In genomic region chr3:131582438-131582837, GRCh38 we compare ENCODE assay signal across 16 cellular contexts.
DNase-seq lines count a peak whose midpoint lies in the region; TF ChIP-seq lines count a peak whose summit lies in the region.
"Had no signal": no experiment of that assay in that cellular context is flagged by ENCODE, and none has a peak within 500 bp of the region (broad histone marks: within the 10 kb centered on the region; RNA-seq: fewer than 3 reads in every experiment).

No MANE protein-coding gene starts in this region.

- no peak overlapping the region for H3K4me3 ChIP-seq in breast epithelium
- no peak overlapping the region for H3K4me3 ChIP-seq in testis
- H3K4me3 ChIP-seq: BLaER1 treated with 17β-estradiol and CSF1 and Interleukin-3, amounts not matched to agents 10 nM and 100 nM; GM23338 had no signal

- H3K4me1 ChIP-seq in breast epithelium: no peaks in the 10 kb centered on the region
- H3K4me1 ChIP-seq in testis: no peaks in the 10 kb centered on the region
- H3K4me1 ChIP-seq: BLaER1 treated with 17β-estradiol and CSF1 and Interleukin-3, amounts not matched to agents 10 nM and 100 nM had no signal

- H3K27ac ChIP-seq in breast epithelium (no peak overlapping the region), testis (no peak overlapping the region)
- H3K27ac ChIP-seq: BLaER1 treated with 17β-estradiol and CSF1 and Interleukin-3, amounts not matched to agents 10 nM and 100 nM had no signal

- intact Hi-C loops in MCF 10A (cut with micrococcal nuclease) (no loop called here), breast epithelium (cut with DNase I; ENCODE audit: low total_unique reads) (no loop called here), testis (cut with DNase I; ENCODE audit: low total_unique reads) (no loop called here)
- intact Hi-C loops in activated naive CD4-positive, alpha-beta T cell treated with anti-CD3 and anti-CD28 coated beads for 36 hours (cut with micrococcal nuclease): no loop called here

- TF ChIP-seq POLR2A in breast epithelium (IDR thresholded peaks at IDR 0.05): no peak
- no peak for TF ChIP-seq POLR2A in erythroblast (IDR thresholded peaks at IDR 0.05; ENCODE audit: low read length)
- TF ChIP-seq POLR2A in testis (IDR thresholded peaks at IDR 0.05): no peak

- no peaks in the 10 kb centered on the region for H3K9me3 ChIP-seq in breast epithelium
- H3K9me3 ChIP-seq in testis: no peaks in the 10 kb centered on the region
- H3K9me3 ChIP-seq: BLaER1 treated with 17β-estradiol and CSF1 and Interleukin-3, amounts not matched to agents 10 nM and 100 nM had no signal

- POLR2A ChIA-PET in MCF 10A (lab: Yijun Ruan, JAX): no interaction called here

- DNase-seq in MCF 10A (ENCODE audit: unreplicated experiment) (peak; percentile 22), breast epithelium (ENCODE audit: low spot score in 2 of 2) (no peak), RPMI7951 (ENCODE audit: low read depth) (peak; percentile 18), erythroblast (lab: John Stamatoyannopoulos, UW) (peak; percentile 3 to 35), NCI-H748 (lab: John Stamatoyannopoulos, UW; ENCODE audit: unreplicated experiment) (no peak), testis (no peak)
- no peak for DNase-seq in activated naive CD4-positive, alpha-beta T cell treated with anti-CD3 and anti-CD28 coated beads for 36 hours
- DNase-seq: ACHN; Calu3; CD4-positive, alpha-beta T cell; DMS153; H7; IMR-90; KG1 had no signal

- H3K27ac Mint-ChIP-seq in MCF 10A (ENCODE audit: low read depth, unreplicated experiment): no peak overlapping the region
- H3K27ac Mint-ChIP-seq in activated naive CD4-positive, alpha-beta T cell treated with anti-CD3 and anti-CD28 coated beads for 36 hours: no peak overlapping the region
- H3K27ac Mint-ChIP-seq: CD4-positive, alpha-beta T cell; GM23338 had no signal

- CTCF ChIA-PET in MCF 10A (lab: Yijun Ruan, JAX): no interaction called here
- CTCF ChIA-PET in activated naive CD4-positive, alpha-beta T cell treated with anti-CD3 and anti-CD28 coated beads for 36 hours (lab: Charles Lee): no interaction called here

- H3K27me3 Mint-ChIP-seq in MCF 10A (ENCODE audit: insufficient read depth, unreplicated experiment): no peaks in the 10 kb centered on the region
- peaks cover 6% of the 10 kb centered on the region for H3K27me3 Mint-ChIP-seq in activated naive CD4-positive, alpha-beta T cell treated with anti-CD3 and anti-CD28 coated beads for 36 hours (ENCODE audit: low read depth)

- H3K4me3 Mint-ChIP-seq in MCF 10A (ENCODE audit: unreplicated experiment): no peak overlapping the region
- H3K4me3 Mint-ChIP-seq in activated naive CD4-positive, alpha-beta T cell treated with anti-CD3 and anti-CD28 coated beads for 36 hours: no peak overlapping the region
- H3K4me3 Mint-ChIP-seq: CD4-positive, alpha-beta T cell; GM23338 had no signal

- no peaks in the 10 kb centered on the region for H3K36me3 Mint-ChIP-seq in MCF 10A (ENCODE audit: insufficient read depth, unreplicated experiment)
- no peaks in the 10 kb centered on the region for H3K36me3 Mint-ChIP-seq in activated naive CD4-positive, alpha-beta T cell treated with anti-CD3 and anti-CD28 coated beads for 36 hours (ENCODE audit: low read depth)

- no TSS peak for BruUV-seq in MCF 10A (replicated peaks; lab: Mats Ljungman, UMichigan)

- no peaks in the 10 kb centered on the region for H3K27me3 ChIP-seq in breast epithelium
- H3K27me3 ChIP-seq in testis: no peaks in the 10 kb centered on the region
- H3K27me3 ChIP-seq: BLaER1 treated with 17β-estradiol and CSF1 and Interleukin-3, amounts not matched to agents 10 nM and 100 nM had no signal

- H3K4me1 Mint-ChIP-seq in MCF 10A (ENCODE audit: insufficient read depth, unreplicated experiment): no peaks in the 10 kb centered on the region
- H3K4me1 Mint-ChIP-seq in activated naive CD4-positive, alpha-beta T cell treated with anti-CD3 and anti-CD28 coated beads for 36 hours (ENCODE audit: low read depth): no peaks in the 10 kb centered on the region

- TF ChIP-seq CTCF in MCF 10A (IDR thresholded peaks at IDR 0.05; ENCODE audit: unreplicated experiment) (no peak), breast epithelium (IDR thresholded peaks at IDR 0.05) (no peak), testis (IDR thresholded peaks at IDR 0.05) (no peak)

- 86 to 90% methylated on average over 1 of the region's 1 CpG for WGBS in testis, 2 donors

- no peaks in the 10 kb centered on the region for H3K9me3 Mint-ChIP-seq in MCF 10A (ENCODE audit: unreplicated experiment)
- H3K9me3 Mint-ChIP-seq in activated naive CD4-positive, alpha-beta T cell treated with anti-CD3 and anti-CD28 coated beads for 36 hours: no peaks in the 10 kb centered on the region
- H3K9me3 Mint-ChIP-seq: CD4-positive, alpha-beta T cell; GM23338 had no signal

- H3K36me3 ChIP-seq in breast epithelium: no peaks in the 10 kb centered on the region
- no peaks in the 10 kb centered on the region for H3K36me3 ChIP-seq in testis (ENCODE audit: low read depth, missing control alignments)
- H3K36me3 ChIP-seq: BLaER1 treated with 17β-estradiol and CSF1 and Interleukin-3, amounts not matched to agents 10 nM and 100 nM had no signal

Comparison
In these comparisons a context has a peak if more than half of its experiments do, and no peak if none do; other contexts are left out.
1. DNase-seq: peak in MCF 10A (single experiment), RPMI7951 (single experiment) and erythroblast (2 of 2); none in breast epithelium (0 of 2), NCI-H748 (single experiment), activated naive CD4-positive, alpha-beta T cell treated with anti-CD3 and anti-CD28 coated beads for 36 hours (single experiment) and testis (single experiment).